Comparison of ENCODE assay signal across 21 cellular contexts in genomic region chr5:33513786-33514185, GRCh38.
A peak's percentile ranks its signal among the peaks of the same experiment; 100 is the strongest.
DNase-seq lines count a peak whose midpoint lies in the region; ATAC-seq and TF ChIP-seq lines count a peak whose summit lies in the region.
"Had no signal": no experiment of that assay in that cellular context is flagged by ENCODE, and none has a peak within 500 bp of the region (broad histone marks: within the 10 kb centered on the region; RNA-seq: fewer than 3 reads in every experiment).

No MANE protein-coding gene starts in this region.

- H3K79me2 ChIP-seq in GM23338 (replicated peaks; ENCODE audit: insufficient read depth) = no peaks in the 10 kb centered on the region

- H3K4me1 ChIP-seq in BLaER1 = peaks cover 10% of the 10 kb centered on the region
- H3K4me1 ChIP-seq in GM23338 (ENCODE audit: insufficient read depth) = no peaks in the 10 kb centered on the region
- peaks cover 0 to 19% of the 10 kb centered on the region in 2 donors for H3K4me1 ChIP-seq in ascending aorta
- no peaks in the 10 kb centered on the region for H3K4me1 ChIP-seq in right atrium auricular region
- H3K4me1 ChIP-seq: vagina had no signal

- H3K36me3 ChIP-seq in BLaER1 (no peaks in the 10 kb centered on the region), GM23338 (ENCODE audit: insufficient read depth) (no peaks in the 10 kb centered on the region), ascending aorta (no peaks in the 10 kb centered on the region), right atrium auricular region (no peaks in the 10 kb centered on the region)
- H3K36me3 ChIP-seq: vagina had no signal

- no peaks in the 10 kb centered on the region; the same call in 2 of the 3 replicates for H3K4me1 Mint-ChIP-seq in GM23338
- H3K4me1 Mint-ChIP-seq: CD14-positive monocyte had no signal

- no peak overlapping the region for H3K27ac Mint-ChIP-seq in GM23338
- H3K27ac Mint-ChIP-seq: activated T-cell treated with anti-CD3 and anti-CD28 coated beads, Interleukin-2, amount 50 U/mL, for 24 hours; CD14-positive monocyte had no signal

- H3K9ac ChIP-seq in BLaER1 = no peak overlapping the region

- H3K9me3 ChIP-seq in BLaER1 (peaks cover 12% of the 10 kb centered on the region), ascending aorta (no peaks in the 10 kb centered on the region), right atrium auricular region (no peaks in the 10 kb centered on the region)
- H3K9me3 ChIP-seq: vagina had no signal

- H2AFZ ChIP-seq in GM23338 = 0 out of 2 replicates have a peak overlapping the region, but pooled peaks have one; percentile 28

- H3K36me3 Mint-ChIP-seq in GM23338 (ENCODE audit: low read depth) = peaks cover 9% of the 10 kb centered on the region; the same call in 2 of the 3 replicates
- H3K36me3 Mint-ChIP-seq: CD14-positive monocyte had no signal

- DNase-seq in GM23338 (ENCODE audit: low spot score) (no peak), ascending aorta (ENCODE audit: low spot score in 2 of 2) (peak; percentile 12 to 82), myocyte (ENCODE audit: low read depth) (peak; percentile 38), NCI-H2081 treated with DMSO at 0.1 percent for 48 hours (lab: John Stamatoyannopoulos, UW) (no peak), right atrium auricular region (ENCODE audit: low spot score) (no peak)
- DNase-seq in activated CD4-positive, CD25-positive, alpha-beta regulatory T cell (lab: John Stamatoyannopoulos, UW) = no peak
- DNase-seq: activated CD4-positive, alpha-beta T cell treated with anti-CD3 and anti-CD28 coated beads for 48 hours; activated T-cell treated with anti-CD3 and anti-CD28 coated beads, Interleukin-2, amount 50 U/mL, for 24 hours; amniotic stem cell; Calu3; central memory CD4-positive, alpha-beta T cell; mesendoderm; NCI-H1694 treated with DMSO at 0.1 percent for 48 hours; NCI-H2227 treated with DMSO at 0.1 percent for 48 hours; RPMI8226; substantia nigra; T-helper 2 cell had no signal

- TF ChIP-seq CTCF in GM23338 (conservative IDR thresholded peaks at IDR 0.05; ENCODE audit: low read depth in 2 of 2) (no peak), ascending aorta (IDR thresholded peaks at IDR 0.05) (no peak), right atrium auricular region (IDR thresholded peaks at IDR 0.05) (no peak)

- peaks cover 3% of the 10 kb centered on the region; the same call in 1 of the 2 replicates for H3K9me2 ChIP-seq in GM23338 (ENCODE audit: insufficient read depth)

- H4K20me1 ChIP-seq in BLaER1 = no peaks in the 10 kb centered on the region
- no peaks in the 10 kb centered on the region for H4K20me1 ChIP-seq in GM23338 (replicated peaks; ENCODE audit: insufficient read depth)

- H3K27me3 Mint-ChIP-seq in GM23338 (ENCODE audit: insufficient read depth, low read depth, poor library complexity) = peaks cover 6% of the 10 kb centered on the region

- H3K4me2 ChIP-seq in BLaER1 = peak overlapping the region; percentile 50
- no peak overlapping the region for H3K4me2 ChIP-seq in GM23338

- no peak overlapping the region for H3K4me3 ChIP-seq in BLaER1
- H3K4me3 ChIP-seq in GM23338 = no peak overlapping the region
- no peak overlapping the region for H3K4me3 ChIP-seq in ascending aorta
- H3K4me3 ChIP-seq in right atrium auricular region = no peak overlapping the region
- H3K4me3 ChIP-seq: vagina had no signal

- no peak overlapping the region for H3K4me3 Mint-ChIP-seq in GM23338
- H3K4me3 Mint-ChIP-seq: activated T-cell treated with anti-CD3 and anti-CD28 coated beads, Interleukin-2, amount 50 U/mL, for 24 hours; CD14-positive monocyte had no signal

- no peak overlapping the region for H3K27ac ChIP-seq in BLaER1
- no peak overlapping the region for H3K27ac ChIP-seq in GM23338 (ENCODE audit: low read depth)
- peak overlapping the region in 1 of 2 donors; percentile 51 for H3K27ac ChIP-seq in ascending aorta
- no peak overlapping the region for H3K27ac ChIP-seq in right atrium auricular region
- H3K27ac ChIP-seq: vagina had no signal

- intact Hi-C loops in ascending aorta (cut with DNase I) = no loop called here

- no peaks in the 10 kb centered on the region for H3K27me3 ChIP-seq in BLaER1
- no peaks in the 10 kb centered on the region for H3K27me3 ChIP-seq in GM23338 (ENCODE audit: insufficient read depth)
- no peaks in the 10 kb centered on the region for H3K27me3 ChIP-seq in ascending aorta
- H3K27me3 ChIP-seq in right atrium auricular region = no peaks in the 10 kb centered on the region
- H3K27me3 ChIP-seq: vagina had no signal

- peaks cover 12% of the 10 kb centered on the region for H3K9me3 Mint-ChIP-seq in GM23338
- H3K9me3 Mint-ChIP-seq: activated T-cell treated with anti-CD3 and anti-CD28 coated beads, Interleukin-2, amount 50 U/mL, for 24 hours had no signal

- no peak for ATAC-seq in GM23338
- no peak for ATAC-seq in HG02973 (IDR thresholded peaks at IDR 0.05; ENCODE audit: unreplicated experiment)

- H3F3A ChIP-seq in GM23338 (replicated peaks; ENCODE audit: low read depth) = no peaks in the 10 kb centered on the region

TF ChIP-seq in GM23338, 12 proteins besides CTCF, POLR2A, EP300 and RAD21:
- TF ChIP-seq ZNF331 (CRISPR knock-in tag; IDR thresholded peaks at IDR 0.05; ENCODE audit: low read depth) (no peak), ZNF114 (CRISPR knock-in tag; IDR thresholded peaks at IDR 0.05) (no peak), STAT1 (IDR thresholded peaks at IDR 0.05; ENCODE audit: unreplicated experiment) (no peak)

Comparison
In these comparisons a context has a peak if more than half of its experiments do, and no peak if none do; other contexts are left out.
1. DNase-seq: peak in ascending aorta (2 of 2) and myocyte (single experiment); none in GM23338 (single experiment), NCI-H2081 treated with DMSO at 0.1 percent for 48 hours (single experiment), right atrium auricular region (single experiment) and activated CD4-positive, CD25-positive, alpha-beta regulatory T cell (0 of 4).